In the genomic region with DNA sequence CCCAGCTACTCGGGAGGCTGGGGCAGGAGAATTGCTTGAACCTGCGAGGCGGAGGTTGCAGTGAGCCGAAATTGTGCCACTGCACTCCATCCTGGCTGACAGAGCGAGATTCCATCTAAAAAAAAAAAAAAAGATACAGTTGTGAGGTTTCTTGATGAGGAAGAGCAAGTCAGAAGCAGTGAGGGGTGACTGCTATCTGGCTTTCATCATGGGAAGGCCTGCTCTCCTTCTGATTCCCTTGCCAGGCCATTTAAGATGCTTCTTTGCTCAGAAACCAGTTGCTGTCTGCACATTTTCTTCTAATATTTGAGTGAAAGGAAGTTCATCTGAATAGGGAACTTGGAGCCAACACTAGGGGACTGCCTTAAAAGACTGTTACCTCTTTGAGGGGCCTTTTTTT, we compare ENCODE assay signal across 16 cellular contexts.
A peak's percentile ranks its signal among the peaks of the same experiment; 100 is the strongest.
DNase-seq lines count a peak whose midpoint lies in the region; ATAC-seq lines count a peak whose summit lies in the region.
"Had no signal": no experiment of that assay in that cellular context is flagged by ENCODE, and none has a peak within 500 bp of the region (broad histone marks: within the 10 kb centered on the region; RNA-seq: fewer than 3 reads in every experiment).

No MANE protein-coding gene starts in this region.

- no peak overlapping the region for H3K4me3 Mint-ChIP-seq in activated CD8-positive, alpha-beta memory T cell treated with anti-CD3 and anti-CD28 coated beads, Interleukin-2, amount 10 ng/mL, durations not matched to agents 7 days and 5 days
- H3K4me3 Mint-ChIP-seq in dendritic cell treated with granulocyte-macrophage colony-stimulating factor and Interleukin-4, amounts not matched to agents 40 ng/mL and 50 ng/mL, for 4 days, result no peak overlapping the region
- H3K4me3 Mint-ChIP-seq in activated T-cell treated with anti-CD3 and anti-CD28 coated beads, Interleukin-2, amount 50 U/mL, for 72 hours, result no peak overlapping the region
- H3K4me3 Mint-ChIP-seq: CD4-positive, CD25-positive, alpha-beta regulatory T cell had no signal

- H3K27me3 Mint-ChIP-seq in activated CD8-positive, alpha-beta memory T cell treated with anti-CD3 and anti-CD28 coated beads, Interleukin-2, amount 10 ng/mL, durations not matched to agents 7 days and 5 days, result no peaks in the 10 kb centered on the region
- H3K27me3 Mint-ChIP-seq in dendritic cell treated with granulocyte-macrophage colony-stimulating factor and Interleukin-4, amounts not matched to agents 40 ng/mL and 50 ng/mL, for 4 days, result no peaks in the 10 kb centered on the region
- H3K27me3 Mint-ChIP-seq in activated T-cell treated with anti-CD3 and anti-CD28 coated beads, Interleukin-2, amount 50 U/mL, for 72 hours (ENCODE audit: low read depth), result no peaks in the 10 kb centered on the region
- H3K27me3 Mint-ChIP-seq: CD4-positive, CD25-positive, alpha-beta regulatory T cell had no signal

- peaks cover 16% of the 10 kb centered on the region for H3K36me3 Mint-ChIP-seq in activated CD8-positive, alpha-beta memory T cell treated with anti-CD3 and anti-CD28 coated beads, Interleukin-2, amount 10 ng/mL, durations not matched to agents 7 days and 5 days
- peaks cover 29% of the 10 kb centered on the region for H3K36me3 Mint-ChIP-seq in dendritic cell treated with granulocyte-macrophage colony-stimulating factor and Interleukin-4, amounts not matched to agents 40 ng/mL and 50 ng/mL, for 4 days (ENCODE audit: low read depth)
- no peaks in the 10 kb centered on the region for H3K36me3 Mint-ChIP-seq in activated T-cell treated with anti-CD3 and anti-CD28 coated beads, Interleukin-2, amount 50 U/mL, for 72 hours (ENCODE audit: insufficient read depth in 2 of 2)
- H3K36me3 Mint-ChIP-seq: CD4-positive, CD25-positive, alpha-beta regulatory T cell had no signal

- no peaks in the 10 kb centered on the region for H3K9me3 Mint-ChIP-seq in activated CD8-positive, alpha-beta memory T cell treated with anti-CD3 and anti-CD28 coated beads, Interleukin-2, amount 10 ng/mL, durations not matched to agents 7 days and 5 days (ENCODE audit: low read depth)
- no peaks in the 10 kb centered on the region for H3K9me3 Mint-ChIP-seq in dendritic cell treated with granulocyte-macrophage colony-stimulating factor and Interleukin-4, amounts not matched to agents 40 ng/mL and 50 ng/mL, for 4 days
- no peaks in the 10 kb centered on the region for H3K9me3 Mint-ChIP-seq in activated T-cell treated with anti-CD3 and anti-CD28 coated beads, Interleukin-2, amount 50 U/mL, for 72 hours

- no peak for DNase-seq in activated CD8-positive, alpha-beta memory T cell treated with anti-CD3 and anti-CD28 coated beads, Interleukin-2, amount 10 ng/mL, durations not matched to agents 7 days and 5 days
- DNase-seq in activated CD8-positive, alpha-beta memory T cell treated with anti-CD3 and anti-CD28 coated beads, Interleukin-2, amount 50 U/mL, for 48 hours, result no peak
- DNase-seq in Kasumi-1 (lab: John Stamatoyannopoulos, UW) (peak; percentile 47 to 56), glomerular visceral epithelial cell (ENCODE audit: extremely low spot score) (no peak)
- no peak for DNase-seq in activated T-cell treated with anti-CD3 and anti-CD28 coated beads, Interleukin-2, amount 50 U/mL, for 72 hours
- DNase-seq: CD4-positive, CD25-positive, alpha-beta regulatory T cell; GF-D8; GOT3; NCI-H1105; NCI-H187; NCI-H446 treated with DMSO at 0.1 percent for 48 hours; Right ventricle myocardium superior had no signal

- H3K9me3 ChIP-seq in subcutaneous abdominal adipose tissue (ENCODE audit: control insufficient read depth in 5 of 5, low read length in 5 of 5), result no peaks in the 10 kb centered on the region

- peaks cover 41% of the 10 kb centered on the region for H3K4me1 Mint-ChIP-seq in activated CD8-positive, alpha-beta memory T cell treated with anti-CD3 and anti-CD28 coated beads, Interleukin-2, amount 10 ng/mL, durations not matched to agents 7 days and 5 days
- H3K4me1 Mint-ChIP-seq in dendritic cell treated with granulocyte-macrophage colony-stimulating factor and Interleukin-4, amounts not matched to agents 40 ng/mL and 50 ng/mL, for 4 days (ENCODE audit: low read depth), result peaks cover 52% of the 10 kb centered on the region
- peaks cover 28% of the 10 kb centered on the region for H3K4me1 Mint-ChIP-seq in activated T-cell treated with anti-CD3 and anti-CD28 coated beads, Interleukin-2, amount 50 U/mL, for 72 hours (ENCODE audit: low read depth)

- H3K36me3 ChIP-seq in subcutaneous abdominal adipose tissue (ENCODE audit: control insufficient read depth in 5 of 5, insufficient read depth in 5 of 5, low read length in 5 of 5), result no peaks in the 10 kb centered on the region

- H3K27me3 ChIP-seq in subcutaneous abdominal adipose tissue (ENCODE audit: control insufficient read depth in 5 of 5, insufficient read depth in 4 of 5, low read length in 5 of 5), result no peaks in the 10 kb centered on the region

- CTCF ChIA-PET in activated CD8-positive, alpha-beta memory T cell treated with anti-CD3 and anti-CD28 coated beads, Interleukin-2, amount 10 ng/mL, durations not matched to agents 7 days and 5 days (lab: Charles Lee), result interaction anchor here (1.4 to 1.5 kb wide), 3 partner anchors 14 to 51 kb away, joined by 3 read pairs; no protein-coding TSS in a partner anchor

- ATAC-seq in activated CD8-positive, alpha-beta memory T cell treated with anti-CD3 and anti-CD28 coated beads, Interleukin-2, amount 10 ng/mL, durations not matched to agents 7 days and 5 days, result no peak
- ATAC-seq in activated T-cell treated with anti-CD3 and anti-CD28 coated beads, Interleukin-2, amount 50 U/mL, for 72 hours (replicated peaks in 1 of 2), result no peak
- ATAC-seq in GM21447 (IDR thresholded peaks at IDR 0.05; ENCODE audit: unreplicated experiment), result no peak
- ATAC-seq: Panc1 had no signal

- peaks cover 0 to 16% (median 8%) of the 10 kb centered on the region in 5 donors for H3K4me1 ChIP-seq in subcutaneous abdominal adipose tissue (ENCODE audit: control insufficient read depth in 5 of 5, insufficient read depth in 5 of 5, low read length in 5 of 5)

- intact Hi-C loops in dendritic cell treated with granulocyte-macrophage colony-stimulating factor and Interleukin-4, amounts not matched to agents 40 ng/mL and 50 ng/mL, for 4 days (cut with micrococcal nuclease), result no loop called here

- H3K27ac Mint-ChIP-seq in activated CD8-positive, alpha-beta memory T cell treated with anti-CD3 and anti-CD28 coated beads, Interleukin-2, amount 10 ng/mL, durations not matched to agents 7 days and 5 days, result peak overlapping the region; percentile 65
- H3K27ac Mint-ChIP-seq in dendritic cell treated with granulocyte-macrophage colony-stimulating factor and Interleukin-4, amounts not matched to agents 40 ng/mL and 50 ng/mL, for 4 days, result peak overlapping the region; percentile 55
- no peak overlapping the region for H3K27ac Mint-ChIP-seq in activated T-cell treated with anti-CD3 and anti-CD28 coated beads, Interleukin-2, amount 50 U/mL, for 72 hours
- H3K27ac Mint-ChIP-seq: CD4-positive, CD25-positive, alpha-beta regulatory T cell had no signal

- H3K27ac ChIP-seq in subcutaneous abdominal adipose tissue (ENCODE audit: low read depth, low read length), result peak overlapping the region; percentile 9

- no peak overlapping the region for H3K4me3 ChIP-seq in subcutaneous abdominal adipose tissue (ENCODE audit: low read depth in 1 of 5, low read length in 5 of 5)

- H3K9ac ChIP-seq in subcutaneous abdominal adipose tissue (ENCODE audit: low read length in 5 of 5), result no peak overlapping the region

Comparison
In these comparisons a context has a peak if more than half of its experiments do, and no peak if none do; other contexts are left out.
1. DNase-seq: peak in Kasumi-1 (2 of 2); none in activated CD8-positive, alpha-beta memory T cell treated with anti-CD3 and anti-CD28 coated beads, Interleukin-2, amount 10 ng/mL, durations not matched to agents 7 days and 5 days (single experiment), activated CD8-positive, alpha-beta memory T cell treated with anti-CD3 and anti-CD28 coated beads, Interleukin-2, amount 50 U/mL, for 48 hours (single experiment), activated T-cell treated with anti-CD3 and anti-CD28 coated beads, Interleukin-2, amount 50 U/mL, for 72 hours (0 of 2) and glomerular visceral epithelial cell (single experiment).